Comparison of ENCODE assay signal across 1 cellular context in genomic region chr20:1345756-1346093, GRCh38.
A peak's percentile ranks its signal among the peaks of the same experiment; 100 is the strongest.
TF ChIP-seq lines count a peak whose summit lies in the region.

No MANE protein-coding gene starts in this region.

TF ChIP-seq in HepG2, 621 proteins besides CTCF, POLR2A, EP300 and RAD21:
- TF ChIP-seq ZNF75D (CRISPR knock-in tag; IDR thresholded peaks at IDR 0.05; ENCODE audit: borderline replicate concordance) (no peak), ZNF7 (CRISPR knock-in tag; IDR thresholded peaks at IDR 0.05) (peak; percentile 50)
